Comparison of ENCODE assay signal across 28 cellular contexts in the genomic region with DNA sequence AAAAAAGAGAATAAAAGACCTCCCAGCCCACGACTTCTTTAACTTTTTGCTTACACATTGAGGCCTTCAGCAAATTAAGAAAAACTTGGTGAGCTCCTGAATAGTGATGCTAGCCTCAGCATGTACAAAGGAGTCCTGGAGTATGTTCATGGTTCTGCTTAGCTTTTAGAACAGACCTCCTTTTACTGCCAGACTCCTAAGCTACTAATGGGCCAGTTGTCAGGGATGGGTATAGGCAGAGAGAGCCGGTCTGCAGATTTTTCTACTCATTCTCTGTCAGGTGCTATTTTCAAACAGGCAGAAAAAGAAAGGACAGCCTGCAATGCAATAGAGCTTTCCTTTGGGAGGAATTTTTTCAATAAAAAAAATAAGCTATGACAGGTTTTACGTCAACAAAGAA.
"Had no signal": no experiment of that assay in that cellular context is flagged by ENCODE, and none has a peak within 500 bp of the region (broad histone marks: within the 10 kb centered on the region; RNA-seq: fewer than 3 reads in every experiment).

No MANE protein-coding gene starts in this region.

- H3K36me3 ChIP-seq: gastroesophageal sphincter, pancreas, prostate gland, transverse colon, vagina, WERI-Rb-1 had no signal

- H3K27ac ChIP-seq: gastroesophageal sphincter, pancreas, prostate gland, testis, transverse colon, vagina, WERI-Rb-1 had no signal

- ATAC-seq: activated CD4-positive, CD25-positive, alpha-beta regulatory T cell treated with anti-CD3 and anti-CD28 coated beads, Interleukin-2, amount 50 U/mL, for 24 hours; effector memory CD8-positive, alpha-beta T cell; gastroesophageal sphincter; left lobe of liver; naive thymus-derived CD4-positive, alpha-beta T cell; pancreas; sciatic nerve; stimulated activated naive CD8-positive, alpha-beta T cell treated with anti-CD3 and anti-CD28 coated beads, Interleukin-15, Interleukin-2, amounts not matched to agents 100 U/mL and 50 U/mL, for 24 hours had no signal

- H3K4me1 ChIP-seq: prostate gland had no signal

- H3K9me3 ChIP-seq: gastroesophageal sphincter, pancreas, prostate gland, testis, transverse colon, vagina had no signal

- DNase-seq: activated CD4-positive, alpha-beta memory T cell treated with anti-CD3 and anti-CD28 coated beads for 36 hours; activated CD4-positive, alpha-beta T cell treated with anti-CD3 and anti-CD28 coated beads for 48 hours; activated CD8-positive, alpha-beta memory T cell treated with anti-CD3 and anti-CD28 coated beads, Interleukin-2, amount 50 U/mL, for 4 hours; activated effector memory CD4-positive, alpha-beta T cell treated with anti-CD3 and anti-CD28 coated beads, Interleukin-2, amount 50 U/mL, for 16 hours; activated naive CD4-positive, alpha-beta T cell treated with anti-CD3 and anti-CD28 coated beads, Interleukin-2, amount 10 ng/mL, durations not matched to agents 7 days and 5 days; activated naive CD8-positive, alpha-beta T cell treated with anti-CD3 and anti-CD28 coated beads, Interleukin-2, amount 10 ng/mL, durations not matched to agents 7 days and 5 days; activated T-cell treated with anti-CD3 and anti-CD28 coated beads, Interleukin-2, amount 50 U/mL, for 1 hour; amniotic stem cell; caudate nucleus; cortex of kidney; effector memory CD8-positive, alpha-beta T cell; hippocampal formation; naive thymus-derived CD4-positive, alpha-beta T cell; pancreas; retina; small intestine; stimulated activated naive CD8-positive, alpha-beta T cell treated with anti-CD3 and anti-CD28 coated beads, Interleukin-15, Interleukin-2, amounts not matched to agents 100 U/mL and 50 U/mL, for 24 hours; T-helper 9 cell; testis; transverse colon; WERI-Rb-1 had no signal

- H3K4me3 ChIP-seq: gastroesophageal sphincter, lung, pancreas, prostate gland, testis, transverse colon, vagina had no signal

- H3K27me3 ChIP-seq: gastroesophageal sphincter, pancreas, testis, transverse colon, vagina had no signal
